ENCODE assay signal across 8 cellular contexts in genomic region chr7:141533149-141533949, GRCh38. TPM values are rescaled to one million over a fixed set of nuclear protein-coding genes. Genes with fewer than 3 reads are reported as not detected.
DNase-seq lines count a peak whose midpoint lies in the region; ATAC-seq and TF ChIP-seq lines count a peak whose summit lies in the region.

No MANE protein-coding gene starts in this region.

- 32% methylated on average over 11 of the region's 11 CpGs for WGBS in suprapubic skin

- DNase-seq in AG08395 (ENCODE audit: low spot score) = peak; percentile 84
- DNase-seq in LNCaP clone FGC (ENCODE audit: low read depth) = peak; percentile 56
- peak; percentile 69 for DNase-seq in Panc1 (ENCODE audit: low read depth, low spot score)
- peak; percentile 60 to 69 for DNase-seq in activated T-cell treated with anti-CD3 and anti-CD28 coated beads, Interleukin-2, amount 50 U/mL, for 72 hours
- peak; percentile 85 for DNase-seq in fibroblast of peridontal ligament (ENCODE audit: extremely low read depth)
- peak; percentile 74 for DNase-seq in neural crest cell (ENCODE audit: low read depth, low spot score)
- DNase-seq in suprapubic skin (ENCODE audit: low spot score in 2 of 2) = no peak

- H3K4me1 Mint-ChIP-seq in activated T-cell treated with anti-CD3 and anti-CD28 coated beads, Interleukin-2, amount 50 U/mL, for 72 hours (ENCODE audit: low read depth) = no peaks in the 10 kb centered on the region
- peaks cover 6% of the 10 kb centered on the region for H3K4me1 Mint-ChIP-seq in neural crest cell

- H3K9me3 Mint-ChIP-seq in activated T-cell treated with anti-CD3 and anti-CD28 coated beads, Interleukin-2, amount 50 U/mL, for 72 hours = no peaks in the 10 kb centered on the region
- H3K9me3 Mint-ChIP-seq in neural crest cell = no peaks in the 10 kb centered on the region

- H3K4me3 ChIP-seq in LNCaP clone FGC (ENCODE audit: low read depth, low read length) (no peak overlapping the region), Panc1 (ENCODE audit: low read depth in 2 of 2, low read length in 2 of 2) (no peak overlapping the region), suprapubic skin (no peak overlapping the region)

- H3K36me3 ChIP-seq in Panc1 (ENCODE audit: control insufficient read depth, insufficient read depth, low read length) (no peaks in the 10 kb centered on the region), suprapubic skin (no peaks in the 10 kb centered on the region)

- POLR2A ChIA-PET in Panc1 (lab: Charles Lee) = interaction anchor here (0.6 kb wide), 1 partner anchor 90 kb away, joined by 3 read pairs; no protein-coding TSS in a partner anchor

- no peak overlapping the region for H3K27ac Mint-ChIP-seq in activated T-cell treated with anti-CD3 and anti-CD28 coated beads, Interleukin-2, amount 50 U/mL, for 72 hours
- no peak overlapping the region for H3K27ac Mint-ChIP-seq in neural crest cell (ENCODE audit: unreplicated experiment)

- peaks cover 46% of the 10 kb centered on the region for H3K27me3 Mint-ChIP-seq in activated T-cell treated with anti-CD3 and anti-CD28 coated beads, Interleukin-2, amount 50 U/mL, for 72 hours (ENCODE audit: low read depth)
- peaks cover 2% of the 10 kb centered on the region for H3K27me3 Mint-ChIP-seq in neural crest cell (ENCODE audit: low read depth)

- no peaks in the 10 kb centered on the region for H3K9me3 ChIP-seq in Panc1 (ENCODE audit: control insufficient read depth, insufficient read depth, low read depth, low read length)
- H3K9me3 ChIP-seq in suprapubic skin = no peaks in the 10 kb centered on the region

- TF ChIP-seq CTCF in LNCaP clone FGC (IDR thresholded peaks at IDR 0.05; ENCODE audit: control insufficient read depth, extremely low read depth, insufficient read depth) = peak; percentile 99
- peak; percentile 94 for TF ChIP-seq CTCF in Panc1 (IDR thresholded peaks at IDR 0.05)
- peak; percentile 98 for TF ChIP-seq CTCF in neural crest cell (conservative IDR thresholded peaks at IDR 0.05)
- peak; percentile 69 to 89 for TF ChIP-seq CTCF in suprapubic skin (IDR thresholded peaks at IDR 0.05)

- no peak overlapping the region for H3K4me3 Mint-ChIP-seq in activated T-cell treated with anti-CD3 and anti-CD28 coated beads, Interleukin-2, amount 50 U/mL, for 72 hours
- H3K4me3 Mint-ChIP-seq in neural crest cell = no peak overlapping the region

- H3K4me1 ChIP-seq in Panc1 (ENCODE audit: control insufficient read depth, insufficient read depth, low read length) = no peaks in the 10 kb centered on the region; the same call in 1 of the 2 replicates
- peaks cover 4% of the 10 kb centered on the region for H3K4me1 ChIP-seq in suprapubic skin

- in situ Hi-C loops in Panc1 (cut with HindIII; ENCODE audit: low pct_unique_long_range_greater_than_20kb, low sequenced_read_pairs) = no loop called here

- H3K36me3 Mint-ChIP-seq in activated T-cell treated with anti-CD3 and anti-CD28 coated beads, Interleukin-2, amount 50 U/mL, for 72 hours (ENCODE audit: insufficient read depth in 2 of 2) = no peaks in the 10 kb centered on the region
- H3K36me3 Mint-ChIP-seq in neural crest cell (ENCODE audit: low read depth) = no peaks in the 10 kb centered on the region

- no TSS peak for BruUV-seq in Panc1 (replicated peaks; lab: Mats Ljungman, UMichigan)

- CTCF ChIA-PET in Panc1 (lab: Charles Lee) = interaction anchor here (0.5 to 0.6 kb wide), 2 partner anchors 9 to 295 kb away, joined by 4 to 6 read pairs; no protein-coding TSS in a partner anchor

- ATAC-seq in GM18867 (IDR thresholded peaks at IDR 0.05; ENCODE audit: unreplicated experiment) (peak; percentile 47), Panc1 (peak; percentile 96)
- ATAC-seq in activated T-cell treated with anti-CD3 and anti-CD28 coated beads, Interleukin-2, amount 50 U/mL, for 72 hours (replicated peaks in 1 of 2) = peak in 1 of 2 donors; percentile 61

- peaks cover 3% of the 10 kb centered on the region for H3K27me3 ChIP-seq in Panc1 (ENCODE audit: control insufficient read depth, insufficient read depth, low read length)
- H3K27me3 ChIP-seq in suprapubic skin = no peaks in the 10 kb centered on the region

- TF ChIP-seq POLR2A in suprapubic skin (IDR thresholded peaks at IDR 0.05) = no peak

- intact Hi-C loops in Panc1 (cut with micrococcal nuclease; ENCODE audit: unreplicated experiment) = loop anchor here (5.0 kb wide), 1 partner anchor 119 kb away; no protein-coding TSS in a partner anchor

- H3K27ac ChIP-seq in Panc1 (ENCODE audit: low read length) = no peak overlapping the region
- no peak overlapping the region for H3K27ac ChIP-seq in suprapubic skin

- TF ChIP-seq EP300 in suprapubic skin (IDR thresholded peaks at IDR 0.05) = no peak

RNA-seq across cellular contexts. Expression of gene AGK, which starts 17.9 kb away (rescaled TPM):
- total RNA-seq in Panc1 (2021; ENCODE audit: unreplicated experiment) (32.6 TPM), neural crest cell (35.7 and 36.9 TPM in 2 replicates), suprapubic skin (10 to 100 TPM; 15.3 to 42.7 (median 19.4) TPM)
- polyA plus RNA-seq in Panc1 (2012; ENCODE audit: insufficient read length) = 17.3 TPM
- total RNA-seq in activated T-cell treated with anti-CD3 and anti-CD28 coated beads, Interleukin-2, amount 50 U/mL, for 72 hours = 10 to 100 TPM; 34.8 to 48.5 TPM

Comparison
In these comparisons a context has a peak if more than half of its experiments do, and no peak if none do; other contexts are left out.
1. DNase-seq: peak in AG08395 (single experiment), LNCaP clone FGC (single experiment), Panc1 (single experiment), activated T-cell treated with anti-CD3 and anti-CD28 coated beads, Interleukin-2, amount 50 U/mL, for 72 hours (2 of 2), fibroblast of peridontal ligament (single experiment) and neural crest cell (single experiment); none in suprapubic skin (0 of 2).
2. Peak in every context shown above with its lines, with median percentiles within 50 percentile points of each other: CTCF ChIP-seq.